27 cellular contexts compared by ENCODE assay signal in genomic region chr11:59758638-59759037, GRCh38. TPM values are rescaled to one million over a fixed set of nuclear protein-coding genes. Genes with fewer than 3 reads are reported as not detected.
"Had no signal": no experiment of that assay in that cellular context is flagged by ENCODE, and none has a peak within 500 bp of the region (broad histone marks: within the 10 kb centered on the region; RNA-seq: fewer than 3 reads in every experiment).

No MANE protein-coding gene starts in this region.

- H3K27me3 ChIP-seq: SJCRH30 had no signal

- DNase-seq: activated CD4-positive, alpha-beta T cell treated with anti-CD3 and anti-CD28 coated beads, Interleukin-2, amount 10 ng/mL, durations not matched to agents 24 days and 14 days; activated CD4-positive, alpha-beta T cell treated with anti-CD3 and anti-CD28 coated beads, Interleukin-2, amount 50 U/mL, for 4 hours; activated CD8-positive, alpha-beta memory T cell treated with anti-CD3 and anti-CD28 coated beads, Interleukin-2, amount 50 U/mL, for 4 hours; activated effector memory CD4-positive, alpha-beta T cell treated with Interleukin-2 at 50 U/mL for 16 hours; activated naive CD4-positive, alpha-beta T cell treated with anti-CD3 and anti-CD28 coated beads, Interleukin-2, amount 10 ng/mL, durations not matched to agents 7 days and 5 days; activated naive CD8-positive, alpha-beta T cell treated with anti-CD3 and anti-CD28 coated beads, Interleukin-2, amount 50 U/mL, for 24 hours; activated T-cell treated with anti-CD3 and anti-CD28 coated beads, Interleukin-2, amount 50 U/mL, for 48 hours; anterior cingulate cortex; central memory CD4-positive, alpha-beta T cell; KG1; MM.1S; MV-4-11; NCI-H1092; NCI-H1436 treated with DMSO at 0.1 percent for 48 hours; NCI-H1694 treated with DMSO at 0.1 percent for 48 hours; NCI-H2029; NCI-H345; SHP77; SJCRH30; T-helper 9 cell had no signal

- ATAC-seq: activated naive CD8-positive, alpha-beta T cell treated with anti-CD3 and anti-CD28 coated beads, Interleukin-2, amount 50 U/mL, for 24 hours; Panc1 had no signal

- H3K4me3 ChIP-seq: SJCRH30, SK-N-MC had no signal

- H3K9me3 ChIP-seq: SJCRH30 had no signal

- H3K27ac ChIP-seq: SJCRH30, SK-N-MC had no signal

RNA-seq across cellular contexts. Expression of gene OR10V1, which starts 45.0 kb away (rescaled TPM):
- total RNA-seq: activated CD4-positive, alpha-beta T cell treated with anti-CD3 and anti-CD28 coated beads, Interleukin-2, amount 10 ng/mL, durations not matched to agents 24 days and 14 days; cerebellum; LHCN-M2; NCI-H460; RPMI7951; SJCRH30; T-helper 1 cell treated with Interleukin-12 subunit alpha and Interleukin-12 subunit beta and Interleukin-4 antibody, amounts not matched to agents 30 ng/mL and 1 ng/mL, for 36 hours had no signal
